ENCODE assay signal across 9 cellular contexts in the genomic region with DNA sequence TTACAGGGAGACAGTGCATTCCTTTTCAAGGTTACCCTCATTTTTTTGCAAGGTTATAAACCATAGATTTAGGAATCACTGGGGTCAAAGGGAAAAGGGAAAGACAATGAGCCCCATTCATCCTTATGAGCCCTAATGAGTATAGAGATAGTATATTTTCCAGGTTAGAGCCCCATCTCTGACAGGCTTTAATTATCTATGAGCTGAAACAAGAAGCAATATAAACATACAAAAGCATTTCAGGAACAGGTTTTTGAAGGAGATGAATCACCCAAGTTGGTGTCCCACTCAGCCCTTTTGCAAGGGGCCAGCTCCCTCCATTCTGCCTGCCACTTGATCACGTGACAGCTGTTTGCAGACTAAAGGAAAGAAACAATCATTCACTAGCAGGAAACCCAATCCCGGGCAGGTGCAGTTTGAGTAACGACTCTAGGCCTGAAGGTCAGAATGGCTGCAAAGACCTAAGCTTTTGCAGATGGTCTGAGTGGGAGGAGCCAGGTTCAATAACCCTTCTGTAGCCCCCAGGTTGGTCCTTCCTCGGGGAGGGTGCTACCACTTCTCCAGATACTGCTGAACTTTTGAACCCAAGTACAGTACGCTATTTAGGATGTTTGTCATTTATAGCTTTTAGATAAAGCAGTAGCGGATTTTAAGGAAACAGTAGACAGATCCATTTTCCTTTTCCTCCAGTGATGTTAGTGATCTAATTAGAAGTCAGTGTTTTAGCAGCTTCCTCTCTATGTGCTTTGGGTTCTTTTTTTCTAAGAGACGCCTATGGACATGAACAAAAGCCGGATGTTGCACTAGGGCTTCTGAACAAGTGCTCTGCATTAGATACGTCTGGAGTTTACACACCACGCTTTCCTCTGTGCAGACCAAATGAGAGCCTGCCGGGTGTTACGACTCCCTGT.
DNase-seq lines count a peak whose midpoint lies in the region; ATAC-seq and TF ChIP-seq lines count a peak whose summit lies in the region.
"Had no signal": no experiment of that assay in that cellular context is flagged by ENCODE, and none has a peak within 500 bp of the region (broad histone marks: within the 10 kb centered on the region; RNA-seq: fewer than 3 reads in every experiment).

No MANE protein-coding gene starts in this region.

- no peak overlapping the region for H2AFZ ChIP-seq in neural cell (ENCODE audit: low read depth, low read length)

- peaks cover 1% of the 10 kb centered on the region for H3K27me3 Mint-ChIP-seq in activated CD4-positive, alpha-beta T cell treated with anti-CD3 and anti-CD28 coated beads for 36 hours
- no peaks in the 10 kb centered on the region for H3K27me3 Mint-ChIP-seq in WTC11 (ENCODE audit: low read depth)

- H3K36me3 Mint-ChIP-seq in activated CD4-positive, alpha-beta T cell treated with anti-CD3 and anti-CD28 coated beads for 36 hours (ENCODE audit: low read depth): no peaks in the 10 kb centered on the region
- H3K36me3 Mint-ChIP-seq in WTC11: peaks cover 9% of the 10 kb centered on the region

- TF ChIP-seq RAD21 in neural cell (conservative IDR thresholded peaks at IDR 0.05): no peak

- H3K9me3 Mint-ChIP-seq in activated CD4-positive, alpha-beta T cell treated with anti-CD3 and anti-CD28 coated beads for 36 hours (ENCODE audit: low read depth): no peaks in the 10 kb centered on the region
- peaks cover 4% of the 10 kb centered on the region for H3K9me3 Mint-ChIP-seq in WTC11

- H3K4me2 ChIP-seq in neural cell (ENCODE audit: low read length): peak overlapping the region; percentile 31

- peak overlapping the region; percentile 40 for H3K27ac Mint-ChIP-seq in activated CD4-positive, alpha-beta T cell treated with anti-CD3 and anti-CD28 coated beads for 36 hours
- peak overlapping the region; percentile 69 for H3K27ac Mint-ChIP-seq in WTC11

- peak overlapping the region; percentile 37 for H3K9ac ChIP-seq in neural cell (ENCODE audit: low read length)

- no peak for TF ChIP-seq CTCF in WTC11 (IDR thresholded peaks at IDR 0.05)
- TF ChIP-seq CTCF in neural cell (IDR thresholded peaks at IDR 0.05; ENCODE audit: poor library complexity, severe bottlenecking): no peak
- TF ChIP-seq CTCF in suprapubic skin (IDR thresholded peaks at IDR 0.05): no peak

- CTCF ChIA-PET in activated CD4-positive, alpha-beta T cell treated with anti-CD3 and anti-CD28 coated beads for 36 hours (lab: Charles Lee): interaction anchor here (1.0 kb wide), 1 partner anchor 10 kb away, joined by 3 read pairs; no protein-coding TSS in a partner anchor
- CTCF ChIA-PET in WTC11 (lab: Charles Lee): interaction anchor here (0.9 kb wide), 1 partner anchor 89 kb away, joined by 3 read pairs; no protein-coding TSS in a partner anchor

- H3K27ac ChIP-seq in neural cell (ENCODE audit: low read length): peak overlapping the region; percentile 74
- no peak overlapping the region for H3K27ac ChIP-seq in suprapubic skin
- H3K27ac ChIP-seq: epithelial cell of prostate had no signal

- peak; percentile 68 for DNase-seq in activated CD4-positive, alpha-beta T cell treated with anti-CD3 and anti-CD28 coated beads for 36 hours
- no peak for DNase-seq in activated CD4-positive, alpha-beta T cell treated with anti-CD3 and anti-CD28 coated beads, Interleukin-2, amount 50 U/mL, for 1 hour
- DNase-seq in NCI-H1092 (lab: John Stamatoyannopoulos, UW) (peak; percentile 90), WTC11 (ENCODE audit: low spot score) (peak; percentile 48), suprapubic skin (ENCODE audit: low spot score in 2 of 2) (no peak)
- no peak for DNase-seq in activated effector memory CD4-positive, alpha-beta T cell treated with Interleukin-2 at 50 U/mL for 16 hours

- peak overlapping the region; percentile 34 for H3K4me3 ChIP-seq in neural cell (ENCODE audit: low read length)
- no peak overlapping the region for H3K4me3 ChIP-seq in suprapubic skin

- no peaks in the 10 kb centered on the region for H3K9me2 ChIP-seq in neural cell (ENCODE audit: insufficient read depth, low read length)

- TF ChIP-seq EP300 in neural cell (conservative IDR thresholded peaks at IDR 0.05; ENCODE audit: poor library complexity, severe bottlenecking): no peak
- no peak for TF ChIP-seq EP300 in suprapubic skin (IDR thresholded peaks at IDR 0.05)

- 68% methylated on average over 12 of the region's 12 CpGs for WGBS in suprapubic skin

- no peak overlapping the region for H3K4me3 Mint-ChIP-seq in activated CD4-positive, alpha-beta T cell treated with anti-CD3 and anti-CD28 coated beads for 36 hours
- no peak overlapping the region for H3K4me3 Mint-ChIP-seq in WTC11

- peaks cover 16% of the 10 kb centered on the region for H3K4me1 Mint-ChIP-seq in activated CD4-positive, alpha-beta T cell treated with anti-CD3 and anti-CD28 coated beads for 36 hours
- peaks cover 76% of the 10 kb centered on the region for H3K4me1 Mint-ChIP-seq in WTC11

- H3K79me2 ChIP-seq in neural cell (replicated peaks; ENCODE audit: insufficient read depth, low read length): peaks cover 4% of the 10 kb centered on the region

- H3K9me3 ChIP-seq in neural cell (ENCODE audit: low read length): no peaks in the 10 kb centered on the region
- no peaks in the 10 kb centered on the region for H3K9me3 ChIP-seq in suprapubic skin

- no peak for TF ChIP-seq POLR2A in suprapubic skin (IDR thresholded peaks at IDR 0.05)

- peaks cover 2% of the 10 kb centered on the region for H3K4me1 ChIP-seq in suprapubic skin

- no peaks in the 10 kb centered on the region for H4K20me1 ChIP-seq in neural cell (ENCODE audit: insufficient read depth)

- H3K27me3 ChIP-seq in neural cell (ENCODE audit: insufficient read depth, low read depth, low read length) (no peaks in the 10 kb centered on the region), suprapubic skin (no peaks in the 10 kb centered on the region)

- H3F3A ChIP-seq in neural cell (ENCODE audit: insufficient read depth, low read length, poor library complexity, severe bottlenecking): peaks cover 5% of the 10 kb centered on the region

- H3K36me3 ChIP-seq in neural cell (ENCODE audit: insufficient read depth, low read length) (no peaks in the 10 kb centered on the region), suprapubic skin (no peaks in the 10 kb centered on the region)

- intact Hi-C loops in activated CD4-positive, alpha-beta T cell treated with anti-CD3 and anti-CD28 coated beads for 36 hours (cut with DNase I, micrococcal nuclease): no loop called here

- POLR2A ChIA-PET in activated CD4-positive, alpha-beta T cell treated with anti-CD3 and anti-CD28 coated beads for 36 hours (lab: Charles Lee): no interaction called here
- POLR2A ChIA-PET in WTC11 (lab: Charles Lee): interaction anchor here (0.6 to 1.5 kb wide), 3 partner anchors 10 to 867 kb away, joined by 3 to 4 read pairs (median 3); no protein-coding TSS in a partner anchor

- peak; percentile 81 for ATAC-seq in activated CD4-positive, alpha-beta T cell treated with anti-CD3 and anti-CD28 coated beads for 36 hours
- ATAC-seq in WTC11 (peak; percentile 81), GM21717 (IDR thresholded peaks at IDR 0.05; ENCODE audit: unreplicated experiment) (no peak)

TF ChIP-seq in WTC11, 78 proteins besides CTCF, POLR2A, EP300 and RAD21 (continues in another document):
- TF ChIP-seq MXD4 (CRISPR knock-in tag; IDR thresholded peaks at IDR 0.05; ENCODE audit: borderline replicate concordance) (no peak), FOXP4 (CRISPR knock-in tag; IDR thresholded peaks at IDR 0.05) (no peak), RELA (CRISPR knock-in tag; IDR thresholded peaks at IDR 0.05; ENCODE audit: borderline replicate concordance) (no peak), HMGA2 (CRISPR knock-in tag; IDR thresholded peaks at IDR 0.05) (no peak), TEAD4 (CRISPR knock-in tag; IDR thresholded peaks at IDR 0.05) (no peak)

TF ChIP-seq in neural cell, 6 proteins besides CTCF, POLR2A, EP300 and RAD21:
- TF ChIP-seq EZH2 (IDR thresholded peaks at IDR 0.05; ENCODE audit: borderline replicate concordance, insufficient read depth, low read length, poor library complexity, severe bottlenecking) (no peak), SMC3 (conservative IDR thresholded peaks at IDR 0.05; ENCODE audit: poor library complexity) (no peak), POLR2AphosphoS5 (IDR thresholded peaks at IDR 0.05) (no peak), MXI1 (conservative IDR thresholded peaks at IDR 0.05; ENCODE audit: poor library complexity, severe bottlenecking) (no peak)
- TF ChIP-seq, protein P1, sequence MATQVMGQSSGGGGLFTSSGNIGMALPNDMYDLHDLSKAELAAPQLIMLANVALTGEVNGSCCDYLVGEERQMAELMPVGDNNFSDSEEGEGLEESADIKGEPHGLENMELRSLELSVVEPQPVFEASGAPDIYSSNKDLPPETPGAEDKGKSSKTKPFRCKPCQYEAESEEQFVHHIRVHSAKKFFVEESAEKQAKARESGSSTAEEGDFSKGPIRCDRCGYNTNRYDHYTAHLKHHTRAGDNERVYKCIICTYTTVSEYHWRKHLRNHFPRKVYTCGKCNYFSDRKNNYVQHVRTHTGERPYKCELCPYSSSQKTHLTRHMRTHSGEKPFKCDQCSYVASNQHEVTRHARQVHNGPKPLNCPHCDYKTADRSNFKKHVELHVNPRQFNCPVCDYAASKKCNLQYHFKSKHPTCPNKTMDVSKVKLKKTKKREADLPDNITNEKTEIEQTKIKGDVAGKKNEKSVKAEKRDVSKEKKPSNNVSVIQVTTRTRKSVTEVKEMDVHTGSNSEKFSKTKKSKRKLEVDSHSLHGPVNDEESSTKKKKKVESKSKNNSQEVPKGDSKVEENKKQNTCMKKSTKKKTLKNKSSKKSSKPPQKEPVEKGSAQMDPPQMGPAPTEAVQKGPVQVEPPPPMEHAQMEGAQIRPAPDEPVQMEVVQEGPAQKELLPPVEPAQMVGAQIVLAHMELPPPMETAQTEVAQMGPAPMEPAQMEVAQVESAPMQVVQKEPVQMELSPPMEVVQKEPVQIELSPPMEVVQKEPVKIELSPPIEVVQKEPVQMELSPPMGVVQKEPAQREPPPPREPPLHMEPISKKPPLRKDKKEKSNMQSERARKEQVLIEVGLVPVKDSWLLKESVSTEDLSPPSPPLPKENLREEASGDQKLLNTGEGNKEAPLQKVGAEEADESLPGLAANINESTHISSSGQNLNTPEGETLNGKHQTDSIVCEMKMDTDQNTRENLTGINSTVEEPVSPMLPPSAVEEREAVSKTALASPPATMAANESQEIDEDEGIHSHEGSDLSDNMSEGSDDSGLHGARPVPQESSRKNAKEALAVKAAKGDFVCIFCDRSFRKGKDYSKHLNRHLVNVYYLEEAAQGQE (IDR thresholded peaks at IDR 0.05; ENCODE audit: borderline replicate concordance): no peak
TF ChIP-seq in neural cell: peak in this region for 0.

Comparison
In these comparisons a context has a peak if more than half of its experiments do, and no peak if none do; other contexts are left out.
1. DNase-seq: peak in activated CD4-positive, alpha-beta T cell treated with anti-CD3 and anti-CD28 coated beads for 36 hours (single experiment), NCI-H1092 (single experiment) and WTC11 (single experiment); none in activated CD4-positive, alpha-beta T cell treated with anti-CD3 and anti-CD28 coated beads, Interleukin-2, amount 50 U/mL, for 1 hour (single experiment), activated effector memory CD4-positive, alpha-beta T cell treated with Interleukin-2 at 50 U/mL for 16 hours (single experiment) and suprapubic skin (0 of 2).